20 cellular contexts compared by ENCODE assay signal in the genomic region with DNA sequence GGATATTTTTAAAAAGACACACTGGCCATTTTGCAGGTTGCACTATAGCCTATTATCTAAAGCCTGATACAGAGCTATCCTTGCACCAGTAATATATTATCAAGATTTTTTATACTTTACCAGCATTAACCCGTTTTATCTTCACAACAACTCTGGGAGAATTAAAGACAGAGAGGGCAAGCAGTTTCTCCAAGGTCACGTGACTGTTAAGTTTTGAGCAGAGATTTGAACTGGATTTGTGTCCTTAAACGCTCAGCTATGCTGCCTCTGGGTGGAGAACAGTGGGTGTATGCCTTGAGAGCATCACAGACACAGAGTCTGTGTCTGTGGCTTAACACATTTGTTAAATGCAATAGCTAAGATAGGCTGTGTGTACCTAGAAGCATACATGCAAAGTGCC.
"Had no signal": no experiment of that assay in that cellular context is flagged by ENCODE, and none has a peak within 500 bp of the region (broad histone marks: within the 10 kb centered on the region; RNA-seq: fewer than 3 reads in every experiment).

No MANE protein-coding gene starts in this region.

- H3K4me3 ChIP-seq: SJSA1, SK-N-MC had no signal

- H3K9me3 ChIP-seq: SJSA1 had no signal

- DNase-seq: KBM-7, MV-4-11, NCI-H1048, NCI-H1105, NCI-H1417, NCI-H1436 treated with DMSO at 0.1 percent for 48 hours, NCI-H1694, NCI-H1930, NCI-H2081, NCI-H2107, NCI-H2227 treated with DMSO at 0.1 percent for 48 hours, NCI-H524, NCI-H69, NCI-H774, Right ventricle myocardium superior, RPMI8226, SIG-M5 had no signal

- FAIRE-seq: RCC 7860 had no signal

- H3K36me3 ChIP-seq: SJSA1 had no signal

- H3K27ac ChIP-seq: SK-N-MC had no signal
